ENCODE assay signal across 15 cellular contexts in genomic region chr4:64341711-64342110, GRCh38.
DNase-seq lines count a peak whose midpoint lies in the region; ATAC-seq and TF ChIP-seq lines count a peak whose summit lies in the region.
"Had no signal": no experiment of that assay in that cellular context is flagged by ENCODE, and none has a peak within 500 bp of the region (broad histone marks: within the 10 kb centered on the region; RNA-seq: fewer than 3 reads in every experiment).

No MANE protein-coding gene starts in this region.

- H3K27ac ChIP-seq in KMS-11, result peak overlapping the region; percentile 74
- H3K27ac ChIP-seq: neutrophil, sigmoid colon had no signal

- no peaks in the 10 kb centered on the region for H3K79me2 ChIP-seq in KMS-11 (ENCODE audit: insufficient read depth, low read depth)

- peak overlapping the region; percentile 28; the same call in 1 of the 2 replicates for H3K9ac ChIP-seq in KMS-11

- no peak overlapping the region for H3K4me3 ChIP-seq in KMS-11 (IDR thresholded peaks at IDR 0.05; ENCODE audit: insufficient read depth, low read depth, low read length)
- H3K4me3 ChIP-seq: sigmoid colon had no signal

- peak; percentile 1 for DNase-seq in NCI-H774 (lab: John Stamatoyannopoulos, UW)
- DNase-seq in Right ventricle myocardium superior, result peak; percentile 78
- DNase-seq in posterior vena cava (ENCODE audit: low spot score), result peak; percentile 30
- no peak for DNase-seq in stimulated activated naive CD8-positive, alpha-beta T cell treated with anti-CD3 and anti-CD28 coated beads, Interleukin-15, Interleukin-2, amounts not matched to agents 100 U/mL and 50 U/mL, for 24 hours
- no peak for DNase-seq in AML-193 (lab: John Stamatoyannopoulos, UW)
- DNase-seq: activated CD4-positive, CD25-positive, alpha-beta regulatory T cell treated with anti-CD3 and anti-CD28 coated beads, Interleukin-2, amount 50 U/mL, for 72 hours; effector CD8-positive, alpha-beta T cell; hippocampal formation; sigmoid colon; stimulated activated CD4-positive, alpha-beta T cell treated with anti-CD3 and anti-CD28 coated beads, Interleukin-1b, Interleukin-23, amount 100 ng/mL, for 48 hours; T-helper 2 cell had no signal

- intact Hi-C loops in Right ventricle myocardium superior (cut with DNase I) (no loop called here), posterior vena cava (cut with DNase I) (no loop called here)

- ATAC-seq in Right ventricle myocardium superior (ENCODE audit: poor library complexity), result peak; percentile 93
- ATAC-seq in stimulated activated naive CD8-positive, alpha-beta T cell treated with anti-CD3 and anti-CD28 coated beads, Interleukin-15, Interleukin-2, amounts not matched to agents 100 U/mL and 50 U/mL, for 24 hours, result no peak
- no peak for ATAC-seq in GM19035 (IDR thresholded peaks at IDR 0.05; ENCODE audit: unreplicated experiment)
- ATAC-seq in GM18858 (IDR thresholded peaks at IDR 0.05; ENCODE audit: unreplicated experiment), result no peak

- TF ChIP-seq CTCF in KMS-11 (conservative IDR thresholded peaks at IDR 0.05; ENCODE audit: low read depth, low read length), result no peak

- no peaks in the 10 kb centered on the region for H3K36me3 ChIP-seq in KMS-11 (ENCODE audit: insufficient read depth)
- H3K36me3 ChIP-seq: neutrophil, sigmoid colon had no signal

- H3K27me3 ChIP-seq in KMS-11 (ENCODE audit: insufficient read depth, low read depth), result no peaks in the 10 kb centered on the region
- H3K27me3 ChIP-seq: neutrophil, sigmoid colon had no signal

- peak overlapping the region; percentile 68; the same call in 1 of the 2 replicates for H2AFZ ChIP-seq in KMS-11 (ENCODE audit: low read depth)

- peaks cover 32% of the 10 kb centered on the region for H3K4me1 ChIP-seq in KMS-11 (ENCODE audit: low read depth, poor library complexity, severe bottlenecking)
- H3K4me1 ChIP-seq: sigmoid colon had no signal

- peak overlapping the region; percentile 40 for H3K4me2 ChIP-seq in KMS-11

- no peaks in the 10 kb centered on the region for H4K20me1 ChIP-seq in KMS-11 (ENCODE audit: insufficient read depth)

Comparison
In these comparisons a context has a peak if more than half of its experiments do, and no peak if none do; other contexts are left out.
1. DNase-seq: peak in NCI-H774 (single experiment), Right ventricle myocardium superior (single experiment) and posterior vena cava (single experiment); none in stimulated activated naive CD8-positive, alpha-beta T cell treated with anti-CD3 and anti-CD28 coated beads, Interleukin-15, Interleukin-2, amounts not matched to agents 100 U/mL and 50 U/mL, for 24 hours (single experiment) and AML-193 (0 of 2).